In the genomic region with DNA sequence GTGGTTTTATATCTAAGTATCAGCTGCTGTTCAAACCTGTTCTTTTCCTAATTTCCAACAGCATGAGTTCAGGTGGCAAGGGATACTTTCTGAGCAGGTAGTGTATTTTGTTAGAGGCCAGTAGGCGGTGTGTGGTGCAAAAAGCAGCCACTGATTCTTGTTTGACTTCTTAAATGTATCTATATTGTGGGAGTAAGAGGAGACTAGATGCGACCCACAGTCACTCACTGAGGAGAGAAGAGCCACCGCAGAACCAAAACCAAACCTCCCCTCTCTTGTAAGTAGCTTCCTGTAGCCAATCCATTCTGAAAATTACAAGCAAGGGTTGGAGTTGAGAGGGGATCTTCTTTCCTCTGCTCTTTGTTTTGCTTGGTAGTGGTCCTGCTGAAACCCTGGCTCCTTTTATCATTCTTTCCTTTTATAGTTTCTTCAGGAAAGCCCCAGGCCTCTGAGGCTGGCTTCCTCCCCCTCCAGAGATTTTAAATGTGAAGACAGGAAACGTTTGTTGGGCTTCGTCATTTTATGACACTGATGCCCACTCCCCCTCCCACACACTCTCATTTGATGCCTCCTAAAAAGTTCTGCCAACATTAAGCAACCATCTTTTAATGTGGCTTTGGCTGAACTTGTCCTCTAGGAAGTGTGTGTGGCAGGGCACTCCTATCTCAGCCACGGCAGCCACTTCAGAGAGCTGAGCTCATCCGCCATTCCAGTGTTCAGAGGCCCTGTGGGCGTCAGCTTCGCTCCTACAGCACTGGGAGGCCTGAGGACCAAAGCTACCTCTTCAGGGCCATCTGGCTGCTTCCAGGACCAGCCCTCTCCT, we compare ENCODE assay signal across 12 cellular contexts.
A peak's percentile ranks its signal among the peaks of the same experiment; 100 is the strongest.
DNase-seq lines count a peak whose midpoint lies in the region; ATAC-seq and TF ChIP-seq lines count a peak whose summit lies in the region.
"Had no signal": no experiment of that assay in that cellular context is flagged by ENCODE, and none has a peak within 500 bp of the region (broad histone marks: within the 10 kb centered on the region; RNA-seq: fewer than 3 reads in every experiment).

No MANE protein-coding gene starts in this region.

- peak; percentile 4 for DNase-seq in stimulated activated CD4-positive, alpha-beta T cell treated with anti-CD3 and anti-CD28 coated beads, Interleukin-1b, Interleukin-23, amount 100 ng/mL, for 48 hours
- no peak for DNase-seq in stimulated activated CD4-positive, alpha-beta T cell treated with anti-CD3 and anti-CD28 coated beads, Interleukin-4, amount 100 ng/mL, for 1 hour
- DNase-seq in activated CD4-positive, alpha-beta T cell treated with anti-CD3 and anti-CD28 coated beads, Interleukin-2, amount 10 ng/mL, durations not matched to agents 7 days and 5 days: peak; percentile 18
- DNase-seq in foreskin fibroblast (peak; percentile 31 to 46), NCI-H526 (lab: John Stamatoyannopoulos, UW) (no peak), SKM-1 (lab: John Stamatoyannopoulos, UW; ENCODE audit: unreplicated experiment) (no peak), NCI-H446 treated with DMSO at 0.1 percent for 48 hours (lab: John Stamatoyannopoulos, UW) (no peak)
- DNase-seq: CD4-positive, alpha-beta memory T cell; stimulated activated naive CD4-positive, alpha-beta T cell had no signal

- H3K27me3 Mint-ChIP-seq in activated CD4-positive, alpha-beta T cell treated with anti-CD3 and anti-CD28 coated beads, Interleukin-2, amount 10 ng/mL, durations not matched to agents 7 days and 5 days: no peaks in the 10 kb centered on the region
- H3K27me3 Mint-ChIP-seq: CD4-positive, alpha-beta memory T cell had no signal

- H3K36me3 Mint-ChIP-seq in activated CD4-positive, alpha-beta T cell treated with anti-CD3 and anti-CD28 coated beads, Interleukin-2, amount 10 ng/mL, durations not matched to agents 7 days and 5 days (ENCODE audit: low read depth): no peaks in the 10 kb centered on the region
- H3K36me3 Mint-ChIP-seq: CD4-positive, alpha-beta memory T cell had no signal

- no peak for ATAC-seq in HG02884 (IDR thresholded peaks at IDR 0.05; ENCODE audit: unreplicated experiment)

- peaks cover 21% of the 10 kb centered on the region for H3K4me1 Mint-ChIP-seq in activated CD4-positive, alpha-beta T cell treated with anti-CD3 and anti-CD28 coated beads, Interleukin-2, amount 10 ng/mL, durations not matched to agents 7 days and 5 days
- H3K4me1 Mint-ChIP-seq: CD4-positive, alpha-beta memory T cell had no signal

- H3K4me3 ChIP-seq in foreskin fibroblast (ENCODE audit: low read depth in 1 of 2, low read length in 2 of 2): no peak overlapping the region
- H3K4me3 ChIP-seq: HAP-1, skin epidermis had no signal

- peak overlapping the region; percentile 3 for H3K27ac Mint-ChIP-seq in activated CD4-positive, alpha-beta T cell treated with anti-CD3 and anti-CD28 coated beads, Interleukin-2, amount 10 ng/mL, durations not matched to agents 7 days and 5 days
- H3K27ac Mint-ChIP-seq: CD4-positive, alpha-beta memory T cell had no signal

- CTCF ChIA-PET in activated CD4-positive, alpha-beta T cell treated with anti-CD3 and anti-CD28 coated beads, Interleukin-2, amount 10 ng/mL, durations not matched to agents 7 days and 5 days (lab: Charles Lee): no interaction called here

- POLR2A ChIA-PET in activated CD4-positive, alpha-beta T cell treated with anti-CD3 and anti-CD28 coated beads, Interleukin-2, amount 10 ng/mL, durations not matched to agents 7 days and 5 days (lab: Charles Lee): no interaction called here

- no peak overlapping the region for H3K4me3 Mint-ChIP-seq in activated CD4-positive, alpha-beta T cell treated with anti-CD3 and anti-CD28 coated beads, Interleukin-2, amount 10 ng/mL, durations not matched to agents 7 days and 5 days
- H3K4me3 Mint-ChIP-seq: CD4-positive, alpha-beta memory T cell had no signal

- no peaks in the 10 kb centered on the region for H3K9me3 Mint-ChIP-seq in activated CD4-positive, alpha-beta T cell treated with anti-CD3 and anti-CD28 coated beads, Interleukin-2, amount 10 ng/mL, durations not matched to agents 7 days and 5 days

- TF ChIP-seq CTCF in foreskin fibroblast (IDR thresholded peaks at IDR 0.05; ENCODE audit: low read depth, low read length): no peak

Comparison
In these comparisons a context has a peak if more than half of its experiments do, and no peak if none do; other contexts are left out.
1. DNase-seq: peak in stimulated activated CD4-positive, alpha-beta T cell treated with anti-CD3 and anti-CD28 coated beads, Interleukin-1b, Interleukin-23, amount 100 ng/mL, for 48 hours (single experiment), activated CD4-positive, alpha-beta T cell treated with anti-CD3 and anti-CD28 coated beads, Interleukin-2, amount 10 ng/mL, durations not matched to agents 7 days and 5 days (single experiment) and foreskin fibroblast (2 of 2); none in stimulated activated CD4-positive, alpha-beta T cell treated with anti-CD3 and anti-CD28 coated beads, Interleukin-4, amount 100 ng/mL, for 1 hour (single experiment), NCI-H526 (0 of 2), SKM-1 (single experiment) and NCI-H446 treated with DMSO at 0.1 percent for 48 hours (single experiment).